Comparison of ENCODE assay signal across 1 cellular context in genomic region chr6:142845624-142846458, GRCh38.
A peak's percentile ranks its signal among the peaks of the same experiment; 100 is the strongest.
TF ChIP-seq lines count a peak whose summit lies in the region.

No MANE protein-coding gene starts in this region.

TF ChIP-seq in HepG2, 621 proteins besides CTCF, POLR2A, EP300 and RAD21 (continued from another document and continues in another):
- TF ChIP-seq, protein P1, sequence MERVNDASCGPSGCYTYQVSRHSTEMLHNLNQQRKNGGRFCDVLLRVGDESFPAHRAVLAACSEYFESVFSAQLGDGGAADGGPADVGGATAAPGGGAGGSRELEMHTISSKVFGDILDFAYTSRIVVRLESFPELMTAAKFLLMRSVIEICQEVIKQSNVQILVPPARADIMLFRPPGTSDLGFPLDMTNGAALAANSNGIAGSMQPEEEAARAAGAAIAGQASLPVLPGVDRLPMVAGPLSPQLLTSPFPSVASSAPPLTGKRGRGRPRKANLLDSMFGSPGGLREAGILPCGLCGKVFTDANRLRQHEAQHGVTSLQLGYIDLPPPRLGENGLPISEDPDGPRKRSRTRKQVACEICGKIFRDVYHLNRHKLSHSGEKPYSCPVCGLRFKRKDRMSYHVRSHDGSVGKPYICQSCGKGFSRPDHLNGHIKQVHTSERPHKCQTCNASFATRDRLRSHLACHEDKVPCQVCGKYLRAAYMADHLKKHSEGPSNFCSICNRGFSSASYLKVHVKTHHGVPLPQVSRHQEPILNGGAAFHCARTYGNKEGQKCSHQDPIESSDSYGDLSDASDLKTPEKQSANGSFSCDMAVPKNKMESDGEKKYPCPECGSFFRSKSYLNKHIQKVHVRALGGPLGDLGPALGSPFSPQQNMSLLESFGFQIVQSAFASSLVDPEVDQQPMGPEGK (CRISPR knock-in tag; IDR thresholded peaks at IDR 0.05) = peak; percentile 83
- TF ChIP-seq, protein P2, sequence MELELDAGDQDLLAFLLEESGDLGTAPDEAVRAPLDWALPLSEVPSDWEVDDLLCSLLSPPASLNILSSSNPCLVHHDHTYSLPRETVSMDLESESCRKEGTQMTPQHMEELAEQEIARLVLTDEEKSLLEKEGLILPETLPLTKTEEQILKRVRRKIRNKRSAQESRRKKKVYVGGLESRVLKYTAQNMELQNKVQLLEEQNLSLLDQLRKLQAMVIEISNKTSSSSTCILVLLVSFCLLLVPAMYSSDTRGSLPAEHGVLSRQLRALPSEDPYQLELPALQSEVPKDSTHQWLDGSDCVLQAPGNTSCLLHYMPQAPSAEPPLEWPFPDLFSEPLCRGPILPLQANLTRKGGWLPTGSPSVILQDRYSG (CRISPR knock-in tag; IDR thresholded peaks at IDR 0.05) = no peak
- no peak for TF ChIP-seq SP1 (IDR thresholded peaks at IDR 0.05)
- peak; percentile 40 for TF ChIP-seq SP1 (CRISPR knock-in tag; IDR thresholded peaks at IDR 0.05)
- no peak for TF ChIP-seq ZNF207 (IDR thresholded peaks at IDR 0.05; ENCODE audit: borderline replicate concordance)
- TF ChIP-seq EZH2 (conservative IDR thresholded peaks at IDR 0.05; ENCODE audit: low read depth, low read length) = no peak
- TF ChIP-seq RFX5 (IDR thresholded peaks at IDR 0.05; ENCODE audit: low read depth, low read length) = no peak
- no peak for TF ChIP-seq KLF15 (CRISPR knock-in tag; IDR thresholded peaks at IDR 0.05; ENCODE audit: borderline replicate concordance)
- 0 out of 2 replicates have a peak, but pooled peaks have one; percentile 14 for TF ChIP-seq ZNF143 (CRISPR knock-in tag; IDR thresholded peaks at IDR 0.05)
- TF ChIP-seq ZSCAN29 (CRISPR knock-in tag; conservative IDR thresholded peaks at IDR 0.05) = peak; percentile 96
- TF ChIP-seq ARNT (IDR thresholded peaks at IDR 0.05) = no peak
- TF ChIP-seq STAT5B (CRISPR knock-in tag; IDR thresholded peaks at IDR 0.05) = no peak
- TF ChIP-seq ZNF670 (CRISPR knock-in tag; IDR thresholded peaks at IDR 0.05; ENCODE audit: borderline replicate concordance) = peak; percentile 92
- TF ChIP-seq, protein P3, sequence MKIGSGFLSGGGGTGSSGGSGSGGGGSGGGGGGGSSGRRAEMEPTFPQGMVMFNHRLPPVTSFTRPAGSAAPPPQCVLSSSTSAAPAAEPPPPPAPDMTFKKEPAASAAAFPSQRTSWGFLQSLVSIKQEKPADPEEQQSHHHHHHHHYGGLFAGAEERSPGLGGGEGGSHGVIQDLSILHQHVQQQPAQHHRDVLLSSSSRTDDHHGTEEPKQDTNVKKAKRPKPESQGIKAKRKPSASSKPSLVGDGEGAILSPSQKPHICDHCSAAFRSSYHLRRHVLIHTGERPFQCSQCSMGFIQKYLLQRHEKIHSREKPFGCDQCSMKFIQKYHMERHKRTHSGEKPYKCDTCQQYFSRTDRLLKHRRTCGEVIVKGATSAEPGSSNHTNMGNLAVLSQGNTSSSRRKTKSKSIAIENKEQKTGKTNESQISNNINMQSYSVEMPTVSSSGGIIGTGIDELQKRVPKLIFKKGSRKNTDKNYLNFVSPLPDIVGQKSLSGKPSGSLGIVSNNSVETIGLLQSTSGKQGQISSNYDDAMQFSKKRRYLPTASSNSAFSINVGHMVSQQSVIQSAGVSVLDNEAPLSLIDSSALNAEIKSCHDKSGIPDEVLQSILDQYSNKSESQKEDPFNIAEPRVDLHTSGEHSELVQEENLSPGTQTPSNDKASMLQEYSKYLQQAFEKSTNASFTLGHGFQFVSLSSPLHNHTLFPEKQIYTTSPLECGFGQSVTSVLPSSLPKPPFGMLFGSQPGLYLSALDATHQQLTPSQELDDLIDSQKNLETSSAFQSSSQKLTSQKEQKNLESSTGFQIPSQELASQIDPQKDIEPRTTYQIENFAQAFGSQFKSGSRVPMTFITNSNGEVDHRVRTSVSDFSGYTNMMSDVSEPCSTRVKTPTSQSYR (CRISPR knock-in tag; IDR thresholded peaks at IDR 0.05; ENCODE audit: borderline replicate concordance) = peak; percentile 77; the same call in 1 of the 2 replicates
- TF ChIP-seq ZNF562 (CRISPR knock-in tag; IDR thresholded peaks at IDR 0.05; ENCODE audit: borderline replicate concordance) = no peak
- no peak for TF ChIP-seq PHB2 (IDR thresholded peaks at IDR 0.05; ENCODE audit: partially characterized antibody)
- TF ChIP-seq SNAI1 (CRISPR knock-in tag; IDR thresholded peaks at IDR 0.05; ENCODE audit: borderline replicate concordance) = no peak
- no peak for TF ChIP-seq ZNF30 (CRISPR knock-in tag; IDR thresholded peaks at IDR 0.05)
- no peak for TF ChIP-seq ZNF253 (CRISPR knock-in tag; IDR thresholded peaks at IDR 0.05; ENCODE audit: borderline replicate concordance)
- TF ChIP-seq, protein P4, sequence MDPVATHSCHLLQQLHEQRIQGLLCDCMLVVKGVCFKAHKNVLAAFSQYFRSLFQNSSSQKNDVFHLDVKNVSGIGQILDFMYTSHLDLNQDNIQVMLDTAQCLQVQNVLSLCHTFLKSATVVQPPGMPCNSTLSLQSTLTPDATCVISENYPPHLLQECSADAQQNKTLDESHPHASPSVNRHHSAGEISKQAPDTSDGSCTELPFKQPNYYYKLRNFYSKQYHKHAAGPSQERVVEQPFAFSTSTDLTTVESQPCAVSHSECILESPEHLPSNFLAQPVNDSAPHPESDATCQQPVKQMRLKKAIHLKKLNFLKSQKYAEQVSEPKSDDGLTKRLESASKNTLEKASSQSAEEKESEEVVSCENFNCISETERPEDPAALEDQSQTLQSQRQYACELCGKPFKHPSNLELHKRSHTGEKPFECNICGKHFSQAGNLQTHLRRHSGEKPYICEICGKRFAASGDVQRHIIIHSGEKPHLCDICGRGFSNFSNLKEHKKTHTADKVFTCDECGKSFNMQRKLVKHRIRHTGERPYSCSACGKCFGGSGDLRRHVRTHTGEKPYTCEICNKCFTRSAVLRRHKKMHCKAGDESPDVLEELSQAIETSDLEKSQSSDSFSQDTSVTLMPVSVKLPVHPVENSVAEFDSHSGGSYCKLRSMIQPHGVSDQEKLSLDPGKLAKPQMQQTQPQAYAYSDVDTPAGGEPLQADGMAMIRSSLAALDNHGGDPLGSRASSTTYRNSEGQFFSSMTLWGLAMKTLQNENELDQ (CRISPR knock-in tag; IDR thresholded peaks at IDR 0.05; ENCODE audit: borderline replicate concordance) = peak; percentile 8; the same call in 1 of the 2 replicates
- TF ChIP-seq ZNF552 (CRISPR knock-in tag; IDR thresholded peaks at IDR 0.05; ENCODE audit: borderline replicate concordance) = peak; percentile 36; the same call in 1 of the 2 replicates
- no peak for TF ChIP-seq GTF2F1 (IDR thresholded peaks at IDR 0.05; ENCODE audit: low read length)
- TF ChIP-seq ZNF768 (CRISPR knock-in tag; IDR thresholded peaks at IDR 0.05) = 0 out of 2 replicates have a peak, but pooled peaks have one; percentile 47
- no peak for TF ChIP-seq ZNF841 (CRISPR knock-in tag; IDR thresholded peaks at IDR 0.05; ENCODE audit: borderline replicate concordance)
- peak; percentile 91 for TF ChIP-seq ZNF772 (CRISPR knock-in tag; IDR thresholded peaks at IDR 0.05)
- peak; percentile 95 for TF ChIP-seq FOXP4 (CRISPR knock-in tag; IDR thresholded peaks at IDR 0.05)
- TF ChIP-seq GFI1 (CRISPR knock-in tag; IDR thresholded peaks at IDR 0.05; ENCODE audit: borderline replicate concordance) = peak; percentile 95
- TF ChIP-seq ZNF138 (CRISPR knock-in tag; IDR thresholded peaks at IDR 0.05; ENCODE audit: low read depth) = no peak
- TF ChIP-seq POLR2AphosphoS2 (IDR thresholded peaks at IDR 0.05; ENCODE audit: low read depth, low read length) = peak; percentile 66; the same call in 1 of the 2 replicates
- no peak for TF ChIP-seq CREBL2 (CRISPR knock-in tag; IDR thresholded peaks at IDR 0.05; ENCODE audit: borderline replicate concordance)
- peak; percentile 89 for TF ChIP-seq PITX1 (CRISPR knock-in tag; IDR thresholded peaks at IDR 0.05)
- TF ChIP-seq ZHX1 (CRISPR knock-in tag; IDR thresholded peaks at IDR 0.05; ENCODE audit: low read depth) = peak; percentile 73; the same call in 1 of the 2 replicates
- TF ChIP-seq ZFY (CRISPR knock-in tag; IDR thresholded peaks at IDR 0.05) = peak; percentile 73
- TF ChIP-seq SOX13 (IDR thresholded peaks at IDR 0.05) = peak; percentile 89; the same call in 1 of the 2 replicates
- TF ChIP-seq SOX13 (CRISPR knock-in tag; conservative IDR thresholded peaks at IDR 0.05 in 1 of 2, IDR thresholded peaks at IDR 0.05 in 1 of 2) = peak in 1 of 2 experiments; percentile 98; a peak in 2 of 4 replicates
- TF ChIP-seq ZNF879 (CRISPR knock-in tag; IDR thresholded peaks at IDR 0.05) = no peak
- TF ChIP-seq, protein P5, sequence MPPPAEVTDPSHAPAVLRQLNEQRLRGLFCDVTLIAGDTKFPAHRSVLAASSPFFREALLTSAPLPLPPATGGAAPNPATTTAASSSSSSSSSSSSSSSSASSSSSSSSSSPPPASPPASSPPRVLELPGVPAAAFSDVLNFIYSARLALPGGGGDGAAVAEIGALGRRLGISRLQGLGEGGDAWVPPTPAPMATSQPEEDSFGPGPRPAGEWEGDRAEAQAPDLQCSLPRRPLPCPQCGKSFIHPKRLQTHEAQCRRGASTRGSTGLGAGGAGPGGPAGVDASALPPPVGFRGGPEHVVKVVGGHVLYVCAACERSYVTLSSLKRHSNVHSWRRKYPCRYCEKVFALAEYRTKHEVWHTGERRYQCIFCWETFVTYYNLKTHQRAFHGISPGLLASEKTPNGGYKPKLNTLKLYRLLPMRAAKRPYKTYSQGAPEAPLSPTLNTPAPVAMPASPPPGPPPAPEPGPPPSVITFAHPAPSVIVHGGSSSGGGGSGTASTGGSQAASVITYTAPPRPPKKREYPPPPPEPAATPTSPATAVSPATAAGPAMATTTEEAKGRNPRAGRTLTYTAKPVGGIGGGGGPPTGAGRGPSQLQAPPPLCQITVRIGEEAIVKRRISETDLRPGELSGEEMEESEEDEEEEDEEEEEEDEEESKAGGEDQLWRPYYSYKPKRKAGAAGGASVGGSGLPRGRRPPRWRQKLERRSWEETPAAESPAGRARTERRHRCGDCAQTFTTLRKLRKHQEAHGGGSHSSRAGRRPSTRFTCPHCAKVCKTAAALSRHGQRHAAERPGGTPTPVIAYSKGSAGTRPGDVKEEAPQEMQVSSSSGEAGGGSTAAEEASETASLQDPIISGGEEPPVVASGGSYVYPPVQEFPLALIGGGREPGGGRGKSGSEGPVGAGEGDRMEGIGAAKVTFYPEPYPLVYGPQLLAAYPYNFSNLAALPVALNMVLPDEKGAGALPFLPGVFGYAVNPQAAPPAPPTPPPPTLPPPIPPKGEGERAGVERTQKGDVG (CRISPR knock-in tag; IDR thresholded peaks at IDR 0.05; ENCODE audit: borderline replicate concordance) = 0 out of 2 replicates have a peak, but pooled peaks have one; percentile 69
- TF ChIP-seq, protein P6, sequence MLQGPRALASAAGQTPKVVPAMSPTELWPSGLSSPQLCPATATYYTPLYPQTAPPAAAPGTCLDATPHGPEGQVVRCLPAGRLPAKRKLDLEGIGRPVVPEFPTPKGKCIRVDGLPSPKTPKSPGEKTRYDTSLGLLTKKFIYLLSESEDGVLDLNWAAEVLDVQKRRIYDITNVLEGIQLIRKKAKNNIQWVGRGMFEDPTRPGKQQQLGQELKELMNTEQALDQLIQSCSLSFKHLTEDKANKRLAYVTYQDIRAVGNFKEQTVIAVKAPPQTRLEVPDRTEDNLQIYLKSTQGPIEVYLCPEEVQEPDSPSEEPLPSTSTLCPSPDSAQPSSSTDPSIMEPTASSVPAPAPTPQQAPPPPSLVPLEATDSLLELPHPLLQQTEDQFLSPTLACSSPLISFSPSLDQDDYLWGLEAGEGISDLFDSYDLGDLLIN (CRISPR knock-in tag; IDR thresholded peaks at IDR 0.05; ENCODE audit: borderline replicate concordance) = no peak
- TF ChIP-seq SAFB2 (CRISPR knock-in tag; IDR thresholded peaks at IDR 0.05; ENCODE audit: borderline replicate concordance, low read depth) = no peak; the same call in 1 of the 2 replicates
- peak; percentile 87 for TF ChIP-seq MIXL1 (CRISPR knock-in tag; IDR thresholded peaks at IDR 0.05)
- peak; percentile 80 for TF ChIP-seq SP4 (CRISPR knock-in tag; IDR thresholded peaks at IDR 0.05)
- no peak for TF ChIP-seq SNAPC5 (CRISPR knock-in tag; IDR thresholded peaks at IDR 0.05; ENCODE audit: borderline replicate concordance)
- no peak for TF ChIP-seq ZFP62 (CRISPR knock-in tag; IDR thresholded peaks at IDR 0.05)
- TF ChIP-seq SALL1 (CRISPR knock-in tag; IDR thresholded peaks at IDR 0.05) = peak; percentile 100
- no peak for TF ChIP-seq SNRNP70 (IDR thresholded peaks at IDR 0.05; ENCODE audit: low read depth, low read length)
- TF ChIP-seq ZNF530 (CRISPR knock-in tag; IDR thresholded peaks at IDR 0.05; ENCODE audit: low read depth) = no peak
- TF ChIP-seq MED1 (CRISPR knock-in tag; IDR thresholded peaks at IDR 0.05) = peak; percentile 94
- peak; percentile 88 for TF ChIP-seq SMAD3 (CRISPR knock-in tag; IDR thresholded peaks at IDR 0.05)
- TF ChIP-seq HOXA7 (CRISPR knock-in tag; IDR thresholded peaks at IDR 0.05) = no peak
- no peak for TF ChIP-seq SRF (IDR thresholded peaks at IDR 0.05; ENCODE audit: low read depth, low read length)
- TF ChIP-seq HNRNPLL (IDR thresholded peaks at IDR 0.05; ENCODE audit: low read depth, low read length, poor library complexity, severe bottlenecking) = peak; percentile 66
